ENCODE assay signal across 33 cellular contexts in the genomic region with DNA sequence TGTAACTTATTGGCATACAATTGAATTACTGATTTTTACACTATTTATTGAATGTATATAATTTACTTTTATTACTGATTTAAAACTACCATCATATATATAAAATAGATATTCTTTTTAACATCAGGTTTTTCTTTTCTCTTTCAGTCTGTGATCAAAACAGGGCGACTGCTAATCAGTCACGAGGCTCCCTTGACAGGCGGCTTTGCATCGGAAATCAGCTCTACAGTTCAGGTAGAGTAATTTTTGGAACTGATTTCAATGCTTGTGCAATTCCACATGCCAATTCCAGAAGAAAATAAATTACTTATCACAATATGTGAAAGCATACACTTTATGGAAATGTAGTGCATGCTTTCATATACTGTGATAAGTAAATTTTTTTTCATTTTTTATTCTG.
"Had no signal": no experiment of that assay in that cellular context is flagged by ENCODE, and none has a peak within 500 bp of the region (broad histone marks: within the 10 kb centered on the region; RNA-seq: fewer than 3 reads in every experiment).

No MANE protein-coding gene starts in this region.

- DNase-seq: Karpas-422, Kasumi-1, MG63, MM.1S, MV-4-11, NCI-H1092, NCI-H1092 treated with DMSO at 0.1 percent for 48 hours, NCI-H1105, NCI-H1105 treated with DMSO at 0.1 percent for 48 hours, NCI-H1417, NCI-H1417 treated with DMSO at 0.1 percent for 48 hours, NCI-H1436, NCI-H1436 treated with DMSO at 0.1 percent for 48 hours, NCI-H146, NCI-H1694, NCI-H1694 treated with DMSO at 0.1 percent for 48 hours, NCI-H187, NCI-H187 treated with DMSO at 0.1 percent for 48 hours, NCI-H1930, NCI-H2029, NCI-H2029 treated with DMSO at 0.1 percent for 48 hours, NCI-H2081, NCI-H2081 treated with DMSO at 0.1 percent for 48 hours, NCI-H2107, NCI-H2171, NCI-H2171 treated with DMSO at 0.1 percent for 48 hours, NCI-H2227 treated with DMSO at 0.1 percent for 48 hours, NCI-H226, NCI-H345, NCI-H446, NCI-H446 treated with DMSO at 0.1 percent for 48 hours, NCI-H510A, NCI-H510A treated with DMSO at 0.1 percent for 48 hours had no signal
